ENCODE assay signal across 10 cellular contexts in genomic region chr18:5239447-5239846, GRCh38. TPM values are rescaled to one million over a fixed set of nuclear protein-coding genes. Genes with fewer than 3 reads are reported as not detected.
A peak's percentile ranks its signal among the peaks of the same experiment; 100 is the strongest.
DNase-seq lines count a peak whose midpoint lies in the region; ATAC-seq and TF ChIP-seq lines count a peak whose summit lies in the region.
"Had no signal": no experiment of that assay in that cellular context is flagged by ENCODE, and none has a peak within 500 bp of the region (broad histone marks: within the 10 kb centered on the region; RNA-seq: fewer than 3 reads in every experiment).

No MANE protein-coding gene starts in this region.

- no peaks in the 10 kb centered on the region for H3K9me3 Mint-ChIP-seq in MCF 10A (ENCODE audit: unreplicated experiment)
- no peaks in the 10 kb centered on the region for H3K9me3 Mint-ChIP-seq in activated naive CD8-positive, alpha-beta T cell treated with anti-CD3 and anti-CD28 coated beads, Interleukin-2, amount 10 ng/mL, durations not matched to agents 7 days and 5 days

- no peak for TF ChIP-seq POLR2A in breast epithelium (IDR thresholded peaks at IDR 0.05)
- TF ChIP-seq POLR2A in right lobe of liver (IDR thresholded peaks at IDR 0.05): no peak
- no peak for TF ChIP-seq POLR2A in tibial nerve (IDR thresholded peaks at IDR 0.05)

- no peaks in the 10 kb centered on the region for H3K4me1 Mint-ChIP-seq in MCF 10A (ENCODE audit: insufficient read depth, unreplicated experiment)
- H3K4me1 Mint-ChIP-seq in activated naive CD8-positive, alpha-beta T cell treated with anti-CD3 and anti-CD28 coated beads, Interleukin-2, amount 10 ng/mL, durations not matched to agents 7 days and 5 days: peaks cover 18% of the 10 kb centered on the region

- no TSS peak for BruUV-seq in MCF 10A (replicated peaks; lab: Mats Ljungman, UMichigan)

- H3K9me3 ChIP-seq in breast epithelium (no peaks in the 10 kb centered on the region), right lobe of liver (no peaks in the 10 kb centered on the region), tibial nerve (no peaks in the 10 kb centered on the region)

- WGBS in right lobe of liver (ENCODE audit: insufficient coverage, low coverage, low lambda C conversion rate, missing lambda C conversion rate): 44% methylated on average over 4 of the region's 4 CpGs
- 74 to 87% methylated on average over 4 of the region's 4 CpGs for WGBS in tibial nerve, 2 donors

- CTCF ChIA-PET in MCF 10A (lab: Yijun Ruan, JAX): no interaction called here

- H3K27ac Mint-ChIP-seq in MCF 10A (ENCODE audit: low read depth, unreplicated experiment): no peak overlapping the region
- no peak overlapping the region for H3K27ac Mint-ChIP-seq in activated naive CD8-positive, alpha-beta T cell treated with anti-CD3 and anti-CD28 coated beads, Interleukin-2, amount 10 ng/mL, durations not matched to agents 7 days and 5 days

- intact Hi-C loops in breast epithelium (cut with DNase I; ENCODE audit: low total_unique reads) (no loop called here), MCF 10A (cut with micrococcal nuclease) (loop anchor here (5.0 kb wide), 1 partner anchor 58 kb away; the partner anchor contains the start of gene ZBTB14), right lobe of liver (cut with DNase I) (no loop called here)

- H3K36me3 Mint-ChIP-seq in MCF 10A (ENCODE audit: insufficient read depth, unreplicated experiment): peaks cover 21% of the 10 kb centered on the region
- peaks cover 33% of the 10 kb centered on the region for H3K36me3 Mint-ChIP-seq in activated naive CD8-positive, alpha-beta T cell treated with anti-CD3 and anti-CD28 coated beads, Interleukin-2, amount 10 ng/mL, durations not matched to agents 7 days and 5 days

- ATAC-seq in activated naive CD8-positive, alpha-beta T cell treated with anti-CD3 and anti-CD28 coated beads, Interleukin-2, amount 10 ng/mL, durations not matched to agents 7 days and 5 days (ENCODE audit: low read depth): no peak
- ATAC-seq in right lobe of liver (no peak), GM21576 (IDR thresholded peaks at IDR 0.05; ENCODE audit: unreplicated experiment) (no peak)

- no peaks in the 10 kb centered on the region for H3K27me3 ChIP-seq in breast epithelium
- no peaks in the 10 kb centered on the region for H3K27me3 ChIP-seq in right lobe of liver
- no peaks in the 10 kb centered on the region for H3K27me3 ChIP-seq in tibial nerve

- H3K36me3 ChIP-seq in breast epithelium (no peaks in the 10 kb centered on the region), right lobe of liver (peaks cover 0 to 6% (median 0%) of the 10 kb centered on the region in 4 donors), tibial nerve (peaks cover 0 to 43% (median 0%) of the 10 kb centered on the region in 3 donors)

- peaks cover 1% of the 10 kb centered on the region for H3K27me3 Mint-ChIP-seq in MCF 10A (ENCODE audit: insufficient read depth, unreplicated experiment)
- H3K27me3 Mint-ChIP-seq in activated naive CD8-positive, alpha-beta T cell treated with anti-CD3 and anti-CD28 coated beads, Interleukin-2, amount 10 ng/mL, durations not matched to agents 7 days and 5 days: no peaks in the 10 kb centered on the region

- H3K27ac ChIP-seq in breast epithelium (no peak overlapping the region), right lobe of liver (no peak overlapping the region), tibial nerve (peak overlapping the region in 1 of 4 donors; percentile 29)

- DNase-seq in breast epithelium (ENCODE audit: low spot score in 2 of 2): no peak
- no peak for DNase-seq in MCF 10A (ENCODE audit: unreplicated experiment)
- no peak for DNase-seq in activated naive CD8-positive, alpha-beta T cell treated with anti-CD3 and anti-CD28 coated beads, Interleukin-2, amount 10 ng/mL, durations not matched to agents 7 days and 5 days
- DNase-seq in right lobe of liver: no peak
- no peak for DNase-seq in tibial nerve (ENCODE audit: low spot score in 2 of 2)
- DNase-seq in NCI-H1694 treated with DMSO at 0.1 percent for 48 hours (lab: John Stamatoyannopoulos, UW): no peak
- no peak for DNase-seq in occipital lobe (lab: John Stamatoyannopoulos, UW)
- DNase-seq: hippocampal formation, NCI-H69 had no signal

- no peak for TF ChIP-seq EP300 in tibial nerve (IDR thresholded peaks at IDR 0.05)

- no peak for TF ChIP-seq CTCF in breast epithelium (IDR thresholded peaks at IDR 0.05)
- TF ChIP-seq CTCF in MCF 10A (IDR thresholded peaks at IDR 0.05; ENCODE audit: unreplicated experiment): no peak
- TF ChIP-seq CTCF in right lobe of liver (IDR thresholded peaks at IDR 0.05): no peak
- TF ChIP-seq CTCF in tibial nerve (IDR thresholded peaks at IDR 0.05): no peak

- POLR2A ChIA-PET in MCF 10A (lab: Yijun Ruan, JAX): interaction anchor here (0.6 kb wide), 1 partner anchor 30 kb away, joined by 3 read pairs; no protein-coding TSS in a partner anchor
- POLR2A ChIA-PET in activated naive CD8-positive, alpha-beta T cell treated with anti-CD3 and anti-CD28 coated beads, Interleukin-2, amount 10 ng/mL, durations not matched to agents 7 days and 5 days (lab: Charles Lee): no interaction called here

- H3K4me3 ChIP-seq in breast epithelium (peak overlapping the region in 2 of 3 donors; percentile 60 to 84), right lobe of liver (peak overlapping the region in 2 of 3 donors; percentile 87 to 90), tibial nerve (peak overlapping the region in 3 of 4 donors; percentile 66 to 74 (median 73))

- no peak overlapping the region for H3K4me3 Mint-ChIP-seq in MCF 10A (ENCODE audit: unreplicated experiment)
- H3K4me3 Mint-ChIP-seq in activated naive CD8-positive, alpha-beta T cell treated with anti-CD3 and anti-CD28 coated beads, Interleukin-2, amount 10 ng/mL, durations not matched to agents 7 days and 5 days: peak overlapping the region; percentile 67

- H3K4me1 ChIP-seq in breast epithelium (peaks cover 0 to 3% of the 10 kb centered on the region in 2 donors), right lobe of liver (peaks cover 0 to 27% (median 8%) of the 10 kb centered on the region in 4 donors), tibial nerve (peaks cover 0 to 44% (median 16%) of the 10 kb centered on the region in 4 donors)

RNA-seq across cellular contexts. Expression of gene AKAIN1, which starts 42.4 kb away (rescaled TPM):
- total RNA-seq in breast epithelium (not detected), MCF 10A (2022) (not detected in 2 replicates), right lobe of liver (under 1 TPM in 1 of 6 experiments, not detected in 5; 0.99 TPM), tibial nerve (not detected), occipital lobe (3.6 TPM)
- not detected for total RNA-seq in activated naive CD8-positive, alpha-beta T cell treated with anti-CD3 and anti-CD28 coated beads, Interleukin-2, amount 10 ng/mL, durations not matched to agents 7 days and 5 days

RNA-seq across cellular contexts. Expression of gene ZBTB14, which starts 56.1 kb away (rescaled TPM):
- total RNA-seq in breast epithelium (10 to 100 TPM in 2 of 3 donors, 1 to 10 TPM in 1; 9.2 to 15.2 (median 14.9) TPM), MCF 10A (2022) (7.3 and 8.6 TPM in 2 replicates), right lobe of liver (1 to 10 TPM; 4.3 to 7.2 (median 5.9) TPM), tibial nerve (10 to 100 TPM in 3 of 4 donors, 1 to 10 TPM in 1; 9.8 to 13.3 (median 11.1) TPM), occipital lobe (36.8 TPM)
- total RNA-seq in activated naive CD8-positive, alpha-beta T cell treated with anti-CD3 and anti-CD28 coated beads, Interleukin-2, amount 10 ng/mL, durations not matched to agents 7 days and 5 days: 10 to 100 TPM; 34.2 to 34.3 TPM
